In the genomic region with DNA sequence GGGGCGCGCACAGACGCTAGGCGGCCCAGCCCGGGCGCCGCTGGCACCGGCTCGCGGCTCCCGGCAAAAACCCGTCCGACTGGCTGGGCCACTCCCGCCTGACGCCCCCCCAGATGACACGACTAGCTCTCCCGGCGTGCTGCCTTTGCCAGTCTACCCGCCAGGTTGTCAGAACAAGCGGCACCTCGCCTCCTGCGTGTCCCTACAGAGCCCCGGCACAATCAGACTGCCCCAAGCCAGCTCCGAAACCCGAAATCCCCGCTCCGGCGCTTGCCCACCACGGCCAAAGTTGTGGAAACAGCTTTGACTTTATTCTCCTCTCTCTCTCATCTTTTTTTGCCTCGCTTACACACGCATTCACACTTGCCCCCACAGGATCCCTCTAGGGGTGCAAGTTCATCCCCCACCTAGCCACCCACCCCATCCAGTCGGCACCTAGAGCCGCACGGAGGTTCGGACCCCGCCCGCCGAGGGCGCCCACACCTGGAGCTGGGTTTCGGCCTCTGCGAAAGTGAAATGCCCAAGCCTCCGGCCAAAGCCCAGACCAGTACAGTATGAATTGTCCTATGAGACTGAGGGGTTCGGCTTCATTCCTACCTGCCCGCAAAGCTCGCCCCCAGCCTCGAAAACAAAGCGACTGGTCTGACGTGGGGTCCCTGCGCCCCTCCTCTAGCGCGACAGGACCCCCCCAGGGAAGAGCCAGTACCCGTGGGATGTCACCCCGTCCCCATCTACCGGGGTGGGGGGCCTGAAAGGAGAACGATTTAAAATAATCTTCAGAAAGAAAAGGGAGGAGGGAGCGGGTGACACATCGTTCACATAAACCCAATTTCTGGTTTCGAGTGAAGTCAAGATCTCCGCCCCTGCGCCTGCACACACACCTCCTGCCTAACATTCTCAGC, we compare ENCODE assay signal across 9 cellular contexts. TPM values are rescaled to one million over a fixed set of nuclear protein-coding genes. Genes with fewer than 3 reads are reported as not detected.
A peak's percentile ranks its signal among the peaks of the same experiment; 100 is the strongest.
DNase-seq lines count a peak whose midpoint lies in the region; ATAC-seq and TF ChIP-seq lines count a peak whose summit lies in the region.
"Had no signal": no experiment of that assay in that cellular context is flagged by ENCODE, and none has a peak within 500 bp of the region (broad histone marks: within the 10 kb centered on the region; RNA-seq: fewer than 3 reads in every experiment).

No MANE protein-coding gene starts in this region.

- H3K9me3 ChIP-seq in SJSA1 (replicated peaks) (no peaks in the 10 kb centered on the region), heart left ventricle (no peaks in the 10 kb centered on the region), skeletal muscle satellite cell (replicated peaks; ENCODE audit: low read length) (no peaks in the 10 kb centered on the region), adrenal gland (replicated peaks in 1 of 3) (no peaks in the 10 kb centered on the region)

- peak overlapping the region; percentile 92 for H3K4me2 ChIP-seq in skeletal muscle satellite cell (ENCODE audit: low read length)

- H3K4me3 ChIP-seq in SJSA1 (peak overlapping the region; percentile 96), heart left ventricle (peak overlapping the region; percentile 34 to 86 (median 61)), skeletal muscle satellite cell (ENCODE audit: low read length) (peak overlapping the region; percentile 78), adrenal gland (peak overlapping the region in 2 of 4 donors; percentile 50 to 87)

- TF ChIP-seq POLR2A in heart left ventricle (IDR thresholded peaks at IDR 0.05) = no peak
- no peak for TF ChIP-seq POLR2A in adrenal gland (IDR thresholded peaks at IDR 0.05)

- peak overlapping the region; percentile 36 for H3K9ac ChIP-seq in skeletal muscle satellite cell (ENCODE audit: low read depth, low read length)

- H3K36me3 ChIP-seq in SJSA1 (peaks cover 49% of the 10 kb centered on the region), heart left ventricle (no peaks in the 10 kb centered on the region), skeletal muscle satellite cell (ENCODE audit: insufficient read depth, low read length) (no peaks in the 10 kb centered on the region), adrenal gland (replicated peaks in 1 of 2) (no peaks in the 10 kb centered on the region)

- DNase-seq in NCI-H2081 (lab: John Stamatoyannopoulos, UW) (peak; percentile 40 to 67), NCI-H2081 treated with DMSO at 0.1 percent for 48 hours (lab: John Stamatoyannopoulos, UW) (no peak), SJSA1 (ENCODE audit: low read depth in 1 of 2, low spot score in 2 of 2) (peak in 1 of 2 experiments; percentile 55), heart left ventricle (no peak), adrenal gland (no peak), NCI-H226 (no peak)

- H3K27ac ChIP-seq in SJSA1 = peak overlapping the region; percentile 97
- peak overlapping the region in 1 of 12 donors; percentile 62 for H3K27ac ChIP-seq in heart left ventricle
- H3K27ac ChIP-seq in adrenal gland = peak overlapping the region in 1 of 5 donors; percentile 44

- H3K27me3 ChIP-seq in SJSA1 (replicated peaks) (no peaks in the 10 kb centered on the region), heart left ventricle (peaks cover 62 to 99% (median 95%) of the 10 kb centered on the region in 9 donors), skeletal muscle satellite cell (ENCODE audit: control insufficient read depth, insufficient read depth, low read length) (peaks cover 95% of the 10 kb centered on the region), adrenal gland (peaks cover 82% of the 10 kb centered on the region)

- 2 to 4% (median 2%) methylated on average over 42 to 60 of the region's 60 CpGs for WGBS in heart left ventricle, 4 donors
- 2 to 5% (median 4%) methylated on average over 36 to 60 of the region's 60 CpGs for WGBS in adrenal gland, 4 donors

- intact Hi-C loops in heart left ventricle (cut with DNase I) (loop anchor here in 1 of 10 donors (10.0 kb wide), 1 partner anchor 378 kb away; no protein-coding TSS in a partner anchor), adrenal gland (cut with DNase I) (loop anchor here in 1 of 2 donors (10.0 kb wide), 1 partner anchor 378 kb away; no protein-coding TSS in a partner anchor)

- peak; percentile 14 for ATAC-seq in HG02943 (IDR thresholded peaks at IDR 0.05; ENCODE audit: low read depth, unreplicated experiment)
- peak in 1 of 4 donors; percentile 35 for ATAC-seq in heart left ventricle

- no peak for TF ChIP-seq CTCF in heart left ventricle (IDR thresholded peaks at IDR 0.05)
- no peak for TF ChIP-seq CTCF in adrenal gland (IDR thresholded peaks at IDR 0.05)

- H3K4me1 ChIP-seq in SJSA1 (replicated peaks) = peaks cover 14% of the 10 kb centered on the region
- H3K4me1 ChIP-seq in heart left ventricle = peaks cover 0 to 54% (median 33%) of the 10 kb centered on the region in 12 donors
- peaks cover 30% of the 10 kb centered on the region for H3K4me1 ChIP-seq in skeletal muscle satellite cell (ENCODE audit: control insufficient read depth, insufficient read depth, low read length)
- H3K4me1 ChIP-seq in adrenal gland (replicated peaks in 1 of 2) = peaks cover 19 to 25% of the 10 kb centered on the region in 2 donors

RNA-seq across cellular contexts. Expression of gene TFAP2A, which starts 1.7 kb away (rescaled TPM):
- 5.8 and 10.2 TPM in 2 replicates for total RNA-seq in SJSA1 (2014; rRNA removed; shearing (Covaris generic))
- total RNA-seq in heart left ventricle = 1 to 10 TPM in 1 of 9 donors, under 1 TPM in 7, not detected in 1; 0.16 to 1.4 (median 0.31) TPM
- under 1 TPM; 0.11 to 0.30 TPM for polyA plus RNA-seq in heart left ventricle
- total RNA-seq in skeletal muscle satellite cell (2012; rRNA removed) = 0.25 TPM in 1 of 2 replicates, not detected in the other
- total RNA-seq in adrenal gland = under 1 TPM in 6 of 8 donors, not detected in 2; 0.23 to 0.84 (median 0.60) TPM
- under 1 TPM; 0.18 to 0.72 (median 0.30) TPM for polyA plus RNA-seq in adrenal gland
- total RNA-seq: dermis microvascular lymphatic vessel endothelial cell had no signal

Comparison
In these comparisons a context has a peak if more than half of its experiments do, and no peak if none do; other contexts are left out.
1. DNase-seq: peak in NCI-H2081 (2 of 2); none in NCI-H2081 treated with DMSO at 0.1 percent for 48 hours (single experiment), heart left ventricle (0 of 5), adrenal gland (0 of 7) and NCI-H226 (single experiment).